ENCODE assay signal across 1 cellular context in genomic region chr10:128438417-128439063, GRCh38.
A peak's percentile ranks its signal among the peaks of the same experiment; 100 is the strongest.
TF ChIP-seq lines count a peak whose summit lies in the region.

No MANE protein-coding gene starts in this region.

TF ChIP-seq in HepG2, 621 proteins besides CTCF, POLR2A, EP300 and RAD21 (continued from another document):
- TF ChIP-seq ZHX2 (IDR thresholded peaks at IDR 0.05; ENCODE audit: low read depth) (no peak), ZHX2 (CRISPR knock-in tag; IDR thresholded peaks at IDR 0.05; ENCODE audit: borderline replicate concordance) (no peak), ZNF746 (CRISPR knock-in tag; IDR thresholded peaks at IDR 0.05) (no peak), ZNF543 (CRISPR knock-in tag; IDR thresholded peaks at IDR 0.05) (no peak), SP1 (IDR thresholded peaks at IDR 0.05) (0 out of 2 replicates have a peak, but pooled peaks have one; percentile 18), SP1 (CRISPR knock-in tag; IDR thresholded peaks at IDR 0.05) (no peak), NAIF1 (CRISPR knock-in tag; IDR thresholded peaks at IDR 0.05; ENCODE audit: borderline replicate concordance) (no peak), MIER3 (CRISPR knock-in tag; IDR thresholded peaks at IDR 0.05; ENCODE audit: borderline replicate concordance) (no peak)
